1 cellular context compared by ENCODE assay signal in the genomic region with DNA sequence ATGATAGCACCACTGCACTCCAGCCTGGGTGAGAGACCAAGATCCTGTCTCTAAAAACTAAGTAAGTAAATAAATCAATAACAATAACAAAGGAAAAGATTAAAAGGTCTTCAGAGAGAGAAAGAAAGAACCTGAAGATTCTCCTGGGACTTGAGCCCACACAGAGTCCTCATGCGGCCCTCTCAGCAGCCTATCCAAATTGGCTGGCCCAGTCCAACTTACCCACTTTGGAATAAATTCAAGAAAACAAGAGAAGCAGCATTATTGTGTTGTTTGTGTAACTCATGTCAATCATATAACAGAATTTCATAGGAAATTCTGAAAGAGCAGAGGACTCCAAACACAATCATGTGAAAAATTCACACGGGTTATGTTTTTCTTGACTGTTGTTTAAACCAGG.
TF ChIP-seq lines count a peak whose summit lies in the region.

No MANE protein-coding gene starts in this region.

TF ChIP-seq in GM12878, 131 proteins besides CTCF, POLR2A, EP300 and RAD21:
- no peak for TF ChIP-seq NR2F1 (conservative IDR thresholded peaks at IDR 0.05)
- TF ChIP-seq MEF2B (IDR thresholded peaks at IDR 0.05; ENCODE audit: partially characterized antibody, poor library complexity, severe bottlenecking), result peak; percentile 52
- TF ChIP-seq ASH2L (IDR thresholded peaks at IDR 0.05; ENCODE audit: borderline replicate concordance, low read depth), result no peak
- TF ChIP-seq, protein P1, sequence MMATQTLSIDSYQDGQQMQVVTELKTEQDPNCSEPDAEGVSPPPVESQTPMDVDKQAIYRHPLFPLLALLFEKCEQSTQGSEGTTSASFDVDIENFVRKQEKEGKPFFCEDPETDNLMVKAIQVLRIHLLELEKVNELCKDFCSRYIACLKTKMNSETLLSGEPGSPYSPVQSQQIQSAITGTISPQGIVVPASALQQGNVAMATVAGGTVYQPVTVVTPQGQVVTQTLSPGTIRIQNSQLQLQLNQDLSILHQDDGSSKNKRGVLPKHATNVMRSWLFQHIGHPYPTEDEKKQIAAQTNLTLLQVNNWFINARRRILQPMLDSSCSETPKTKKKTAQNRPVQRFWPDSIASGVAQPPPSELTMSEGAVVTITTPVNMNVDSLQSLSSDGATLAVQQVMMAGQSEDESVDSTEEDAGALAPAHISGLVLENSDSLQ (IDR thresholded peaks at IDR 0.05), result peak; percentile 31; the same call in 1 of the 2 replicates
- TF ChIP-seq, protein P2, sequence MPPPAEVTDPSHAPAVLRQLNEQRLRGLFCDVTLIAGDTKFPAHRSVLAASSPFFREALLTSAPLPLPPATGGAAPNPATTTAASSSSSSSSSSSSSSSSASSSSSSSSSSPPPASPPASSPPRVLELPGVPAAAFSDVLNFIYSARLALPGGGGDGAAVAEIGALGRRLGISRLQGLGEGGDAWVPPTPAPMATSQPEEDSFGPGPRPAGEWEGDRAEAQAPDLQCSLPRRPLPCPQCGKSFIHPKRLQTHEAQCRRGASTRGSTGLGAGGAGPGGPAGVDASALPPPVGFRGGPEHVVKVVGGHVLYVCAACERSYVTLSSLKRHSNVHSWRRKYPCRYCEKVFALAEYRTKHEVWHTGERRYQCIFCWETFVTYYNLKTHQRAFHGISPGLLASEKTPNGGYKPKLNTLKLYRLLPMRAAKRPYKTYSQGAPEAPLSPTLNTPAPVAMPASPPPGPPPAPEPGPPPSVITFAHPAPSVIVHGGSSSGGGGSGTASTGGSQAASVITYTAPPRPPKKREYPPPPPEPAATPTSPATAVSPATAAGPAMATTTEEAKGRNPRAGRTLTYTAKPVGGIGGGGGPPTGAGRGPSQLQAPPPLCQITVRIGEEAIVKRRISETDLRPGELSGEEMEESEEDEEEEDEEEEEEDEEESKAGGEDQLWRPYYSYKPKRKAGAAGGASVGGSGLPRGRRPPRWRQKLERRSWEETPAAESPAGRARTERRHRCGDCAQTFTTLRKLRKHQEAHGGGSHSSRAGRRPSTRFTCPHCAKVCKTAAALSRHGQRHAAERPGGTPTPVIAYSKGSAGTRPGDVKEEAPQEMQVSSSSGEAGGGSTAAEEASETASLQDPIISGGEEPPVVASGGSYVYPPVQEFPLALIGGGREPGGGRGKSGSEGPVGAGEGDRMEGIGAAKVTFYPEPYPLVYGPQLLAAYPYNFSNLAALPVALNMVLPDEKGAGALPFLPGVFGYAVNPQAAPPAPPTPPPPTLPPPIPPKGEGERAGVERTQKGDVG (CRISPR knock-in tag; IDR thresholded peaks at IDR 0.05), result no peak
TF ChIP-seq in GM12878: peak in this region for 2.
